Comparison of ENCODE assay signal across 19 cellular contexts in the genomic region with DNA sequence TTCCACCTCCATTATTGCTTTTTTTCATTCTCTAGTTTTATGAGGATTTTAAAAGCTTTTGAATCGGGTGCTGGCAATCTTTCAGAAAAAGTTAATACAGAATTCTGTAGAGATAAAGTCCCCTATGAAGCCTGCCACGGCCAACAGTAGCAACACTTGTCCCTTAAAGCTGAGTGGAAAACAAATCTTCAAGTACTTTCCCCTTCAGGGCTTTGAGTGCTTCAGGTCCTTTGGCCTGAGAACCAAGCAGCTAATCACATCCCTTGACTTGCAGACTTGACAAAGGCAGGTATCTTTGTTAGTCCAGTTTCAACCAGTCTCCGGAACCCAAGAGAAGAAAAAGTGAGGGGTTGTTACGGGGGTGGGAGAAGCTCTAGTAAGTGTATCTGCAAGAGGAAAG.
DNase-seq lines count a peak whose midpoint lies in the region; ATAC-seq and TF ChIP-seq lines count a peak whose summit lies in the region.
"Had no signal": no experiment of that assay in that cellular context is flagged by ENCODE, and none has a peak within 500 bp of the region (broad histone marks: within the 10 kb centered on the region; RNA-seq: fewer than 3 reads in every experiment).

No MANE protein-coding gene starts in this region.

- intact Hi-C loops in upper lobe of right lung (cut with DNase I) = no loop called here
- intact Hi-C loops in cardiac septum (cut with DNase I) = no loop called here

- H3K36me3 Mint-ChIP-seq in stimulated activated memory B cell treated with anti-CD40 and anti-IgM and Interleukin-4, amounts not matched to agents 10 μg/mL and 1 μg/mL and 100 μg/mL, for 72 hours = no peaks in the 10 kb centered on the region
- H3K36me3 Mint-ChIP-seq: CD4-positive, alpha-beta memory T cell had no signal

- H3K9me3 ChIP-seq in lung (ENCODE audit: control insufficient read depth in 2 of 2, insufficient read depth in 1 of 2, low read length in 1 of 2) (no peaks in the 10 kb centered on the region), upper lobe of right lung (no peaks in the 10 kb centered on the region)

- peaks cover 14% of the 10 kb centered on the region for H3K27me3 Mint-ChIP-seq in stimulated activated memory B cell treated with anti-CD40 and anti-IgM and Interleukin-4, amounts not matched to agents 10 μg/mL and 1 μg/mL and 100 μg/mL, for 72 hours

- TF ChIP-seq CTCF in LNCaP clone FGC (IDR thresholded peaks at IDR 0.05; ENCODE audit: control insufficient read depth, extremely low read depth, insufficient read depth) = no peak
- TF ChIP-seq CTCF in VCaP (conservative IDR thresholded peaks at IDR 0.05) = no peak
- no peak for TF ChIP-seq CTCF in lung (IDR thresholded peaks at IDR 0.05; ENCODE audit: control extremely low read depth, extremely low read depth)
- no peak for TF ChIP-seq CTCF in upper lobe of right lung (IDR thresholded peaks at IDR 0.05)

- 66 to 92% methylated on average over 4 of the region's 4 CpGs for WGBS in lung, 2 donors

- H3K9me3 Mint-ChIP-seq in stimulated activated memory B cell treated with anti-CD40 and anti-IgM and Interleukin-4, amounts not matched to agents 10 μg/mL and 1 μg/mL and 100 μg/mL, for 72 hours = no peaks in the 10 kb centered on the region
- H3K9me3 Mint-ChIP-seq: GM23338, H9 had no signal

- H3K36me3 ChIP-seq in lung (ENCODE audit: control insufficient read depth in 2 of 2, insufficient read depth in 2 of 2, low read length in 2 of 2) (no peaks in the 10 kb centered on the region), upper lobe of right lung (no peaks in the 10 kb centered on the region)

- no peak overlapping the region for H3K4me3 ChIP-seq in LNCaP clone FGC (ENCODE audit: low read depth, low read length)
- no peak overlapping the region for H3K4me3 ChIP-seq in lung
- no peak overlapping the region for H3K4me3 ChIP-seq in upper lobe of right lung
- H3K4me3 ChIP-seq: GM12878, GM23338 had no signal

- DNase-seq in LNCaP clone FGC (ENCODE audit: low read depth) = peak; percentile 38
- DNase-seq in lung (ENCODE audit: low spot score) = no peak
- no peak for DNase-seq in upper lobe of right lung
- DNase-seq in HuH-7 (ENCODE audit: low spot score) = no peak
- DNase-seq in activated CD4-positive, alpha-beta T cell treated with anti-CD3 and anti-CD28 coated beads, Interleukin-2, amount 50 U/mL, for 1 hour = no peak
- no peak for DNase-seq in cardiac septum (ENCODE audit: low spot score)
- DNase-seq: C1 segment of cervical spinal cord; Calu3; CD4-positive, alpha-beta memory T cell; COR-L47; DMS53; EL; GDM1; H9 had no signal

- no peak overlapping the region for H3K4me3 Mint-ChIP-seq in stimulated activated memory B cell treated with anti-CD40 and anti-IgM and Interleukin-4, amounts not matched to agents 10 μg/mL and 1 μg/mL and 100 μg/mL, for 72 hours
- H3K4me3 Mint-ChIP-seq: CD4-positive, alpha-beta memory T cell; GM23338; H9 had no signal

- peak; percentile 58 for ATAC-seq in lung (ENCODE audit: insufficient read depth, low FRiP score)
- ATAC-seq in upper lobe of right lung = peak; percentile 59
- no peak for ATAC-seq in stimulated activated memory B cell treated with anti-CD40 and anti-IgM and Interleukin-4, amounts not matched to agents 10 μg/mL and 1 μg/mL and 100 μg/mL, for 72 hours
- ATAC-seq: GM12878, GM23338, HCT116 had no signal

- no peak overlapping the region for H3K27ac Mint-ChIP-seq in stimulated activated memory B cell treated with anti-CD40 and anti-IgM and Interleukin-4, amounts not matched to agents 10 μg/mL and 1 μg/mL and 100 μg/mL, for 72 hours
- H3K27ac Mint-ChIP-seq: GM23338, H9 had no signal

- H3K4me1 ChIP-seq in lung (ENCODE audit: control insufficient read depth in 2 of 2, insufficient read depth in 2 of 2, low read length in 2 of 2) (no peaks in the 10 kb centered on the region), upper lobe of right lung (no peaks in the 10 kb centered on the region)

- H3K27ac ChIP-seq in VCaP (peak overlapping the region; percentile 26; the same call in 1 of the 2 replicates), lung (ENCODE audit: low read depth in 1 of 2, low read length in 1 of 2) (no peak overlapping the region), upper lobe of right lung (no peak overlapping the region)

- no peaks in the 10 kb centered on the region for H3K27me3 ChIP-seq in lung (ENCODE audit: control insufficient read depth, insufficient read depth)
- no peaks in the 10 kb centered on the region for H3K27me3 ChIP-seq in upper lobe of right lung

- H3K4me1 Mint-ChIP-seq in stimulated activated memory B cell treated with anti-CD40 and anti-IgM and Interleukin-4, amounts not matched to agents 10 μg/mL and 1 μg/mL and 100 μg/mL, for 72 hours = peaks cover 6% of the 10 kb centered on the region
- H3K4me1 Mint-ChIP-seq: CD4-positive, alpha-beta memory T cell; GM23338; H9 had no signal
